8 cellular contexts compared by ENCODE assay signal in the genomic region with DNA sequence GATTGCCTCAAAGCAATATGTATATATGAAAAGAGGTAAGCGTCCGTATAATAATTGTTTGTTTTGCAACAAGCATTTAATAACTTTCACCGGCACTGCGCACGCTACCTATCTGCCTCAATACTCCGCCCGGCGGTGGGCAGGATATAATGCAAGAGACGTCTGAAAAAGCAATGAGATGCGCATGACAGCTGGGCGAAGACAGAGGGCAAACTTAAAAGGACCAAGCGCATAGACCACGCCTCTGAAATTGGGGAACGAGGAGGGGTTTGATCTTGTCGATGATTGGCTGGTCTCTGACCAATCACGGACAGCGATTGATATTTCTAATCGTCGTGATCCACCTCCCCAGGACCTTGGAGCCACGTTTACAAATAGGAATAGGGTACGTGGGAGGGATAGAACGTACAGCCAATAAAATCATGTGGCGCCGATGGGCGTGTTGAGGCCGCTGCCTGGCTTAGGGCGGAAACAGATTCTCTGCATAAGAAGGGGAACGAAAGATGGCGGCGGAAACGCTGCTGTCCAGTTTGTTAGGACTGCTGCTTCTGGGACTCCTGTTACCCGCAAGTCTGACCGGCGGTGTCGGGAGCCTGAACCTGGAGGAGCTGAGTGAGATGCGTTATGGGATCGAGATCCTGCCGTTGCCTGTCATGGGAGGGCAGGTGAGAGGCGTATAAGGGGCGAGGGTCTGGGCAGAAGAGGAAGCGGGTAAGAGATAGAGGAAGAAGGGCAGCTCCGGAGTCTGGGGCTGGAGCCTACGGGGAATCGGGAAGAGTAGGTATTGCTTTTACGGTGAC. TPM values are rescaled to one million over a fixed set of nuclear protein-coding genes. Genes with fewer than 3 reads are reported as not detected.
DNase-seq lines count a peak whose midpoint lies in the region; ATAC-seq and TF ChIP-seq lines count a peak whose summit lies in the region.

A gene with protein sequence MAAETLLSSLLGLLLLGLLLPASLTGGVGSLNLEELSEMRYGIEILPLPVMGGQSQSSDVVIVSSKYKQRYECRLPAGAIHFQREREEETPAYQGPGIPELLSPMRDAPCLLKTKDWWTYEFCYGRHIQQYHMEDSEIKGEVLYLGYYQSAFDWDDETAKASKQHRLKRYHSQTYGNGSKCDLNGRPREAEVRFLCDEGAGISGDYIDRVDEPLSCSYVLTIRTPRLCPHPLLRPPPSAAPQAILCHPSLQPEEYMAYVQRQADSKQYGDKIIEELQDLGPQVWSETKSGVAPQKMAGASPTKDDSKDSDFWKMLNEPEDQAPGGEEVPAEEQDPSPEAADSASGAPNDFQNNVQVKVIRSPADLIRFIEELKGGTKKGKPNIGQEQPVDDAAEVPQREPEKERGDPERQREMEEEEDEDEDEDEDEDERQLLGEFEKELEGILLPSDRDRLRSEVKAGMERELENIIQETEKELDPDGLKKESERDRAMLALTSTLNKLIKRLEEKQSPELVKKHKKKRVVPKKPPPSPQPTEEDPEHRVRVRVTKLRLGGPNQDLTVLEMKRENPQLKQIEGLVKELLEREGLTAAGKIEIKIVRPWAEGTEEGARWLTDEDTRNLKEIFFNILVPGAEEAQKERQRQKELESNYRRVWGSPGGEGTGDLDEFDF (plus strand): TSS at position 474 of the 800 bp plus-strand sequence. CDS start 30 bp downstream, at position 504.

- peaks cover 22% of the 10 kb centered on the region for H3K27me3 Mint-ChIP-seq in CD4-positive, CD25-positive, alpha-beta regulatory T cell

- intact Hi-C loops in dorsolateral prefrontal cortex (cut with DNase I) = loop anchor here (1.0 to 5.0 kb wide), 4 partner anchors 62 to 112 kb away; partner anchors contain the start of genes PIP4K2C (in 2 of the 2) and B4GALNT1 (in 1 of the 2)

- peak; percentile 47 to 93 (median 80) for TF ChIP-seq CTCF in dorsolateral prefrontal cortex (IDR thresholded peaks at IDR 0.05 in 54 of 56, conservative IDR thresholded peaks at IDR 0.05 in 2 of 56; ENCODE audit: low read depth in 1 of 56, partially characterized antibody in 56 of 56)
- peak; percentile 86 for TF ChIP-seq CTCF in liver (IDR thresholded peaks at IDR 0.05; ENCODE audit: low read depth, low read length, missing input control)

- under 1% methylated on average over 45 of the region's 45 CpGs for WGBS in liver

- DNase-seq in CD4-positive, CD25-positive, alpha-beta regulatory T cell = peak; percentile 97 to 100 (median 98)
- DNase-seq in NCI-H748 (lab: John Stamatoyannopoulos, UW; ENCODE audit: unreplicated experiment) (peak; percentile 100), dorsolateral prefrontal cortex (peak; percentile 86 to 99 (median 98))
- peak; percentile 72 to 96 for DNase-seq in activated CD4-positive, alpha-beta T cell treated with anti-CD3 and anti-CD28 coated beads, Interleukin-2, amount 50 U/mL, for 24 hours (ENCODE audit: low read depth in 1 of 2, low spot score in 1 of 2)
- DNase-seq in stimulated activated CD4-positive, alpha-beta T cell treated with anti-CD3 and anti-CD28 coated beads, Interleukin-4, amount 100 ng/mL, for 24 hours = peak; percentile 97

- peaks cover 21% of the 10 kb centered on the region for H3K36me3 Mint-ChIP-seq in CD4-positive, CD25-positive, alpha-beta regulatory T cell

- H3K36me3 ChIP-seq in CD4-positive, CD25-positive, alpha-beta regulatory T cell (ENCODE audit: control insufficient read depth, insufficient read depth, low read length) = peaks cover 27% of the 10 kb centered on the region
- peaks cover 6 to 21% (median 14%) of the 10 kb centered on the region in 4 donors for H3K36me3 ChIP-seq in liver (ENCODE audit: control insufficient read depth in 4 of 4, insufficient read depth in 3 of 4, low read depth in 1 of 4, low read length in 3 of 4)

- H3K4me3 Mint-ChIP-seq in CD4-positive, CD25-positive, alpha-beta regulatory T cell = no peak within 1 kb of the TSS

- peak within 1 kb of the TSS; percentile 72 for H3K27ac ChIP-seq in CD4-positive, CD25-positive, alpha-beta regulatory T cell (ENCODE audit: insufficient read depth, low read length, poor library complexity, severe bottlenecking)
- H3K27ac ChIP-seq in dorsolateral prefrontal cortex (peak within 1 kb of the TSS in 54 of 59 donors; percentile 16 to 92 (median 74)), liver (ENCODE audit: low read depth in 1 of 2, low read length in 2 of 2) (peak within 1 kb of the TSS; percentile 29 to 51)

- ATAC-seq in CD4-positive, CD25-positive, alpha-beta regulatory T cell (ENCODE audit: low read depth in 2 of 2) = peak; percentile 96 to 97
- ATAC-seq in GM19372 (IDR thresholded peaks at IDR 0.05; ENCODE audit: low read depth, unreplicated experiment) (peak; percentile 96), HG03558 (IDR thresholded peaks at IDR 0.05; ENCODE audit: extremely low read depth, unreplicated experiment) (peak; percentile 91)

- no peak within 1 kb of the TSS for H3K27ac Mint-ChIP-seq in CD4-positive, CD25-positive, alpha-beta regulatory T cell

- H3K4me1 Mint-ChIP-seq in CD4-positive, CD25-positive, alpha-beta regulatory T cell = peaks cover 0 to 23% (median 13%) of the 10 kb centered on the region in 4 donors

- peak; percentile 74 to 76 for TF ChIP-seq RAD21 in liver (IDR thresholded peaks at IDR 0.05)

- H3K9me3 Mint-ChIP-seq in CD4-positive, CD25-positive, alpha-beta regulatory T cell = peaks cover 0 to 2% (median 0%) of the 10 kb centered on the region in 7 donors

- H3K27me3 ChIP-seq in CD4-positive, CD25-positive, alpha-beta regulatory T cell (ENCODE audit: control insufficient read depth, insufficient read depth, low read length) = peaks cover 3% of the 10 kb centered on the region
- no peaks in the 10 kb centered on the region for H3K27me3 ChIP-seq in dorsolateral prefrontal cortex
- no peaks in the 10 kb centered on the region for H3K27me3 ChIP-seq in liver (ENCODE audit: control insufficient read depth in 4 of 4, insufficient read depth in 4 of 4, low read length in 3 of 4)

- H3K4me3 ChIP-seq in CD4-positive, CD25-positive, alpha-beta regulatory T cell (ENCODE audit: low read depth, low read length) = peak within 1 kb of the TSS; percentile 90
- H3K4me3 ChIP-seq in dorsolateral prefrontal cortex (peak within 1 kb of the TSS; percentile 57 to 100 (median 92)), liver (ENCODE audit: low read depth in 1 of 3, low read length in 3 of 3) (peak within 1 kb of the TSS; percentile 59 to 89 (median 85))

- H3K4me1 ChIP-seq in CD4-positive, CD25-positive, alpha-beta regulatory T cell (ENCODE audit: control insufficient read depth, insufficient read depth, low read length, poor library complexity, severe bottlenecking) = peaks cover 13% of the 10 kb centered on the region
- H3K4me1 ChIP-seq in liver (ENCODE audit: control insufficient read depth in 4 of 4, insufficient read depth in 4 of 4, low read length in 3 of 4) = peaks cover 5 to 20% (median 15%) of the 10 kb centered on the region in 4 donors

- no peaks in the 10 kb centered on the region for H3K9me3 ChIP-seq in CD4-positive, CD25-positive, alpha-beta regulatory T cell (ENCODE audit: control insufficient read depth in 2 of 2, low read length in 2 of 2)
- no peaks in the 10 kb centered on the region for H3K9me3 ChIP-seq in liver (ENCODE audit: control insufficient read depth in 4 of 4, low read length in 3 of 4)

- peak within 1 kb of the TSS; percentile 40 to 64 for H3K9ac ChIP-seq in liver (ENCODE audit: low read depth in 1 of 2, low read length in 2 of 2)

TF ChIP-seq in liver, 16 proteins besides CTCF, POLR2A, EP300 and RAD21 (continues in another document):
- peak; percentile 91 to 97 for TF ChIP-seq EGR1 (IDR thresholded peaks at IDR 0.05; ENCODE audit: low read depth in 2 of 2)
- peak; percentile 99 for TF ChIP-seq YY1 (IDR thresholded peaks at IDR 0.05)
- TF ChIP-seq FOXA2 (IDR thresholded peaks at IDR 0.05) = peak; percentile 18
- peak; percentile 35 to 54 for TF ChIP-seq JUND (IDR thresholded peaks at IDR 0.05)
- TF ChIP-seq MAX (IDR thresholded peaks at IDR 0.05) = peak; percentile 77
- peak; percentile 71 to 77 for TF ChIP-seq HNF4A (conservative IDR thresholded peaks at IDR 0.05)
- TF ChIP-seq HNF4G (IDR thresholded peaks at IDR 0.05) = no peak
- TF ChIP-seq, protein P1, sequence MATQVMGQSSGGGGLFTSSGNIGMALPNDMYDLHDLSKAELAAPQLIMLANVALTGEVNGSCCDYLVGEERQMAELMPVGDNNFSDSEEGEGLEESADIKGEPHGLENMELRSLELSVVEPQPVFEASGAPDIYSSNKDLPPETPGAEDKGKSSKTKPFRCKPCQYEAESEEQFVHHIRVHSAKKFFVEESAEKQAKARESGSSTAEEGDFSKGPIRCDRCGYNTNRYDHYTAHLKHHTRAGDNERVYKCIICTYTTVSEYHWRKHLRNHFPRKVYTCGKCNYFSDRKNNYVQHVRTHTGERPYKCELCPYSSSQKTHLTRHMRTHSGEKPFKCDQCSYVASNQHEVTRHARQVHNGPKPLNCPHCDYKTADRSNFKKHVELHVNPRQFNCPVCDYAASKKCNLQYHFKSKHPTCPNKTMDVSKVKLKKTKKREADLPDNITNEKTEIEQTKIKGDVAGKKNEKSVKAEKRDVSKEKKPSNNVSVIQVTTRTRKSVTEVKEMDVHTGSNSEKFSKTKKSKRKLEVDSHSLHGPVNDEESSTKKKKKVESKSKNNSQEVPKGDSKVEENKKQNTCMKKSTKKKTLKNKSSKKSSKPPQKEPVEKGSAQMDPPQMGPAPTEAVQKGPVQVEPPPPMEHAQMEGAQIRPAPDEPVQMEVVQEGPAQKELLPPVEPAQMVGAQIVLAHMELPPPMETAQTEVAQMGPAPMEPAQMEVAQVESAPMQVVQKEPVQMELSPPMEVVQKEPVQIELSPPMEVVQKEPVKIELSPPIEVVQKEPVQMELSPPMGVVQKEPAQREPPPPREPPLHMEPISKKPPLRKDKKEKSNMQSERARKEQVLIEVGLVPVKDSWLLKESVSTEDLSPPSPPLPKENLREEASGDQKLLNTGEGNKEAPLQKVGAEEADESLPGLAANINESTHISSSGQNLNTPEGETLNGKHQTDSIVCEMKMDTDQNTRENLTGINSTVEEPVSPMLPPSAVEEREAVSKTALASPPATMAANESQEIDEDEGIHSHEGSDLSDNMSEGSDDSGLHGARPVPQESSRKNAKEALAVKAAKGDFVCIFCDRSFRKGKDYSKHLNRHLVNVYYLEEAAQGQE (IDR thresholded peaks at IDR 0.05) = peak; percentile 90
- TF ChIP-seq TAF1 (conservative IDR thresholded peaks at IDR 0.05) = peak; percentile 77
- TF ChIP-seq GABPA (IDR thresholded peaks at IDR 0.05 in 1 of 2, conservative IDR thresholded peaks at IDR 0.05 in 1 of 2) = peak; percentile 43 to 83

RNA-seq across cellular contexts. Expression of the gene that starts here (rescaled TPM):
- 151 TPM for total RNA-seq in CD4-positive, CD25-positive, alpha-beta regulatory T cell
- 10 to 100 TPM; 59.2 to 72.4 (median 63.1) TPM for polyA plus RNA-seq in CD4-positive, CD25-positive, alpha-beta regulatory T cell
- total RNA-seq in dorsolateral prefrontal cortex (100 to 1,000 TPM; 111 to 171 (median 140) TPM), liver (100 to 1,000 TPM; 136 to 357 TPM)
- 100 to 1,000 TPM; 153 to 280 TPM for polyA plus RNA-seq in liver

Comparison
In these comparisons a context has a peak if more than half of its experiments do, and no peak if none do; other contexts are left out.
1. Peak in every context shown above with its lines: DNase-seq, ATAC-seq, H3K4me3 ChIP-seq and H3K27ac ChIP-seq.